ENCODE assay signal across 1 cellular context in genomic region chr1:85273397-85273796, GRCh38.
TF ChIP-seq lines count a peak whose summit lies in the region.

No MANE protein-coding gene starts in this region.

TF ChIP-seq in HepG2, 621 proteins besides CTCF, POLR2A, EP300 and RAD21:
- TF ChIP-seq ARNT (IDR thresholded peaks at IDR 0.05) (no peak), PAXIP1 (CRISPR knock-in tag; conservative IDR thresholded peaks at IDR 0.05) (no peak), CBX2 (IDR thresholded peaks at IDR 0.05; ENCODE audit: low read depth, low read length) (no peak), CBX2 (CRISPR knock-in tag; IDR thresholded peaks at IDR 0.05; ENCODE audit: low read depth) (no peak), TEAD2 (CRISPR knock-in tag; IDR thresholded peaks at IDR 0.05) (no peak), ZBTB2 (CRISPR knock-in tag; IDR thresholded peaks at IDR 0.05; ENCODE audit: low read depth) (no peak), ZNF260 (CRISPR knock-in tag; IDR thresholded peaks at IDR 0.05; ENCODE audit: borderline replicate concordance, low read depth) (no peak), CREBL2 (CRISPR knock-in tag; IDR thresholded peaks at IDR 0.05; ENCODE audit: borderline replicate concordance) (no peak), RNF219 (CRISPR knock-in tag; IDR thresholded peaks at IDR 0.05) (no peak), FOXM1 (CRISPR knock-in tag; IDR thresholded peaks at IDR 0.05) (no peak), MAFK (conservative IDR thresholded peaks at IDR 0.05 in 1 of 2, IDR thresholded peaks at IDR 0.05 in 1 of 2; ENCODE audit: low read length in 2 of 2) (peak; percentile 66; a peak in 3 of 4 replicates), MAFF (IDR thresholded peaks at IDR 0.05; ENCODE audit: low read depth, low read length) (peak; percentile 46; the same call in 1 of the 2 replicates), ZNF772 (CRISPR knock-in tag; IDR thresholded peaks at IDR 0.05) (no peak), GLMP (CRISPR knock-in tag; IDR thresholded peaks at IDR 0.05; ENCODE audit: borderline replicate concordance) (no peak)
